28 cellular contexts compared by ENCODE assay signal in the genomic region with DNA sequence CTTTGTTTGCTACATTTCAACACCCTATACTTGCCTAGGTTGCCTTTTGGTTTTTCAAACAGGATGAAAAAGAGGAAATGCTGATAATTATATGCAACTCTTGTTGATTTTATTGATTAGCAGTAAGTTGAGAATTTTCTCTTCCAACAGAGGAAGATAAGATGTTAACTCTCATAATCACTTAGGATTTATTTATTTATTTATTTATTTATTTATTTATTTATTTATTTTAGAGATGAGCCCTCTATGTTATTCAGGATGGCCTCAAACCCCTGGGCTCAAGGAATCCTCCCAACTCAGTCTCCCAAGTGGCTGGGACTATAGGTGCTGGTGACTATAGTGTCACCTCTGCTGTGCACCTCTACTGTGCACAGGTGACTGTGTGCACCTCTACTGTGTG.
"Had no signal": no experiment of that assay in that cellular context is flagged by ENCODE, and none has a peak within 500 bp of the region (broad histone marks: within the 10 kb centered on the region; RNA-seq: fewer than 3 reads in every experiment).

No MANE protein-coding gene starts in this region.

- H3K4me3 Mint-ChIP-seq: stimulated activated effector memory CD8-positive, alpha-beta T cell treated with anti-CD3 and anti-CD28 coated beads, Interleukin-12 subunit alpha, Interleukin-12 subunit beta, amount 100 ng/mL, for 72 hours; stimulated activated memory B cell treated with anti-CD40 and anti-IgM and Interleukin-4, amounts not matched to agents 10 μg/mL and 1 μg/mL and 100 μg/mL, for 72 hours; stimulated activated naive B cell treated with anti-CD40 and anti-IgM and Interleukin-4, amounts not matched to agents 10 μg/mL and 1 μg/mL and 100 μg/mL, for 72 hours; stimulated activated naive CD8-positive, alpha-beta T cell treated with anti-CD3 and anti-CD28 coated beads, Interleukin-15, Interleukin-2, amounts not matched to agents 100 ng/mL and 50 ng/mL, for 24 hours; type B pancreatic cell had no signal

- H3K9me3 Mint-ChIP-seq: stimulated activated effector memory CD8-positive, alpha-beta T cell treated with anti-CD3 and anti-CD28 coated beads, Interleukin-12 subunit alpha, Interleukin-12 subunit beta, amount 100 ng/mL, for 72 hours; stimulated activated memory B cell treated with anti-CD40 and anti-IgM and Interleukin-4, amounts not matched to agents 10 μg/mL and 1 μg/mL and 100 μg/mL, for 72 hours; stimulated activated naive CD8-positive, alpha-beta T cell treated with anti-CD3 and anti-CD28 coated beads, Interleukin-15, Interleukin-2, amounts not matched to agents 100 ng/mL and 50 ng/mL, for 24 hours; type B pancreatic cell had no signal

- H3K27ac ChIP-seq: stomach, suprapubic skin, testis, thoracic aorta, thyroid gland, tibial artery, tibial nerve, transverse colon, upper lobe of left lung, upper lobe of right lung, uterus, vagina had no signal

- ATAC-seq: stimulated activated effector memory CD8-positive, alpha-beta T cell treated with anti-CD3 and anti-CD28 coated beads, Interleukin-12 subunit alpha, Interleukin-12 subunit beta, amount 100 ng/mL, for 72 hours; stimulated activated memory B cell treated with anti-CD40 and anti-IgM and Interleukin-4, amounts not matched to agents 10 μg/mL and 1 μg/mL and 100 μg/mL, for 72 hours; stimulated activated naive B cell treated with anti-CD40 and anti-IgM and Interleukin-4, amounts not matched to agents 10 μg/mL and 1 μg/mL and 100 μg/mL, for 72 hours; upper lobe of right lung had no signal

- DNase-seq: stimulated activated CD4-positive, alpha-beta T cell treated with anti-CD3 and anti-CD28 coated beads, Interleukin-1b, Interleukin-23, amount 100 ng/mL, for 48 hours; stimulated activated CD4-positive, alpha-beta T cell treated with anti-CD3 and anti-CD28 coated beads, Interleukin-2, amount 100 ng/mL, for 24 hours; stimulated activated CD4-positive, alpha-beta T cell treated with anti-CD3 and anti-CD28 coated beads, Interleukin-2, amount 100 ng/mL, for 48 hours; stimulated activated CD4-positive, alpha-beta T cell treated with anti-CD3 and anti-CD28 coated beads, Interleukin-4, amount 100 ng/mL, for 1 hour; stimulated activated CD4-positive, alpha-beta T cell treated with anti-CD3 and anti-CD28 coated beads, Interleukin-4, amount 100 ng/mL, for 24 hours; stimulated activated CD4-positive, alpha-beta T cell treated with anti-CD3 and anti-CD28 coated beads, Interleukin-4, amount 100 ng/mL, for 4 hours; stimulated activated CD8-positive, alpha-beta memory T cell treated with anti-CD3 and anti-CD28 coated beads, Interleukin-4, amount 100 ng/mL, for 48 hours; stimulated activated naive B cell treated with anti-CD40 and anti-IgM and Interleukin-4, amounts not matched to agents 10 μg/mL and 1 μg/mL and 100 μg/mL, for 72 hours; stimulated activated naive CD4-positive, alpha-beta T cell; stimulated activated naive CD4-positive, alpha-beta T cell treated with Interleukin-2 at 50 U/mL for 16 hours; stomach; substantia nigra; testis; thyroid gland; tibial artery; transverse colon; trophoblast cell; upper lobe of left lung; upper lobe of right lung; uterus had no signal

- H3K4me1 ChIP-seq: stomach, testis, thyroid gland, tibial artery, tibial nerve, upper lobe of left lung, upper lobe of right lung, uterus, vagina had no signal

- H3K27ac Mint-ChIP-seq: stimulated activated effector memory CD8-positive, alpha-beta T cell treated with anti-CD3 and anti-CD28 coated beads, Interleukin-12 subunit alpha, Interleukin-12 subunit beta, amount 100 ng/mL, for 72 hours; stimulated activated memory B cell treated with anti-CD40 and anti-IgM and Interleukin-4, amounts not matched to agents 10 μg/mL and 1 μg/mL and 100 μg/mL, for 72 hours; stimulated activated naive B cell treated with anti-CD40 and anti-IgM and Interleukin-4, amounts not matched to agents 10 μg/mL and 1 μg/mL and 100 μg/mL, for 72 hours; stimulated activated naive CD8-positive, alpha-beta T cell treated with anti-CD3 and anti-CD28 coated beads, Interleukin-15, Interleukin-2, amounts not matched to agents 100 ng/mL and 50 ng/mL, for 24 hours; type B pancreatic cell had no signal

- H3K27me3 Mint-ChIP-seq: stimulated activated memory B cell treated with anti-CD40 and anti-IgM and Interleukin-4, amounts not matched to agents 10 μg/mL and 1 μg/mL and 100 μg/mL, for 72 hours; stimulated activated naive B cell treated with anti-CD40 and anti-IgM and Interleukin-4, amounts not matched to agents 10 μg/mL and 1 μg/mL and 100 μg/mL, for 72 hours; stimulated activated naive CD8-positive, alpha-beta T cell treated with anti-CD3 and anti-CD28 coated beads, Interleukin-15, Interleukin-2, amounts not matched to agents 100 ng/mL and 50 ng/mL, for 24 hours had no signal

- H3K4me3 ChIP-seq: stomach, suprapubic skin, testis, thoracic aorta, thyroid gland, tibial artery, tibial nerve, transverse colon, upper lobe of left lung, upper lobe of right lung, uterus, vagina had no signal

- H3K4me1 Mint-ChIP-seq: stimulated activated naive B cell treated with anti-CD40 and anti-IgM and Interleukin-4, amounts not matched to agents 10 μg/mL and 1 μg/mL and 100 μg/mL, for 72 hours had no signal

- H3K9me3 ChIP-seq: stomach, suprapubic skin, testis, thoracic aorta, thyroid gland, tibial artery, tibial nerve, transverse colon, upper lobe of left lung, upper lobe of right lung, uterus, vagina had no signal
